8 cellular contexts compared by ENCODE assay signal in genomic region chr3:99875573-99875924, GRCh38. TPM values are rescaled to one million over a fixed set of nuclear protein-coding genes. Genes with fewer than 3 reads are reported as not detected.
A peak's percentile ranks its signal among the peaks of the same experiment; 100 is the strongest.
DNase-seq lines count a peak whose midpoint lies in the region; ATAC-seq and TF ChIP-seq lines count a peak whose summit lies in the region.

No MANE protein-coding gene starts in this region.

- H3K36me3 ChIP-seq in heart right ventricle (peaks cover 0 to 14% (median 0%) of the 10 kb centered on the region in 9 donors), rectal smooth muscle tissue (ENCODE audit: control insufficient read depth, insufficient read depth, low read length) (no peaks in the 10 kb centered on the region)

- CTCF ChIA-PET in AG04450 (lab: Charles Lee), result interaction anchor here (0.7 to 1.6 kb wide), 6 partner anchors 16 to 379 kb away, joined by 3 to 8 read pairs (median 4); no protein-coding TSS in a partner anchor

- POLR2A ChIA-PET in AG04450 (lab: Yijun Ruan, JAX), result interaction anchor here (0.7 to 2.0 kb wide), 8 partner anchors 14 to 385 kb away, joined by 3 to 8 read pairs (median 4); partner anchors contain the start of gene TBC1D23

- H3K27me3 ChIP-seq in AG04450 (ENCODE audit: control insufficient read depth, insufficient read depth, low read length) (no peaks in the 10 kb centered on the region), heart right ventricle (no peaks in the 10 kb centered on the region), rectal smooth muscle tissue (ENCODE audit: control insufficient read depth, insufficient read depth, low read length) (no peaks in the 10 kb centered on the region)

- no peaks in the 10 kb centered on the region for H3K9me3 ChIP-seq in AG04450 (ENCODE audit: control insufficient read depth, insufficient read depth, low read length)
- no peaks in the 10 kb centered on the region for H3K9me3 ChIP-seq in heart right ventricle

- H3K4me3 ChIP-seq in AG04450 (ENCODE audit: low read depth, low read length) (peak overlapping the region; percentile 89), heart right ventricle (peak overlapping the region; percentile 55 to 88 (median 75)), rectal smooth muscle tissue (ENCODE audit: low read length) (peak overlapping the region; percentile 89)

- H3K27ac Mint-ChIP-seq in activated naive CD8-positive, alpha-beta T cell, result peak overlapping the region; percentile 28

- ATAC-seq in HG03354 (IDR thresholded peaks at IDR 0.05; ENCODE audit: poor library complexity, severe bottlenecking, unreplicated experiment) (peak; percentile 19), heart right ventricle (peak in 7 of 8 donors; percentile 35 to 66 (median 53)), HG02623 (IDR thresholded peaks at IDR 0.05; ENCODE audit: unreplicated experiment) (no peak)

- H3K9me3 Mint-ChIP-seq in activated naive CD8-positive, alpha-beta T cell (ENCODE audit: low read depth), result no peaks in the 10 kb centered on the region

- DNase-seq in AG04450 (ENCODE audit: low read depth, low spot score), result no peak
- no peak for DNase-seq in heart right ventricle
- DNase-seq in NCI-H2081 treated with DMSO at 0.1 percent for 48 hours (lab: John Stamatoyannopoulos, UW), result no peak
- no peak for DNase-seq in NCI-H1436 (lab: John Stamatoyannopoulos, UW)

- H3K27ac ChIP-seq in AG04450 (ENCODE audit: low read depth, low read length) (peak overlapping the region; percentile 69), heart right ventricle (peak overlapping the region; percentile 70 to 98 (median 94)), rectal smooth muscle tissue (ENCODE audit: low read depth, low read length) (peak overlapping the region; percentile 99)

- TF ChIP-seq CTCF in AG04450 (IDR thresholded peaks at IDR 0.05; ENCODE audit: low read depth, low read length), result no peak
- TF ChIP-seq CTCF in heart right ventricle (IDR thresholded peaks at IDR 0.05), result no peak

- intact Hi-C loops in heart right ventricle (cut with DNase I), result loop anchor here in 6 of 10 donors (2.0 to 10.0 kb wide), 8 partner anchors 31 to 289 kb away; no protein-coding TSS in a partner anchor

- peak overlapping the region; percentile 81 for H3K4me3 Mint-ChIP-seq in activated naive CD8-positive, alpha-beta T cell

- WGBS in heart right ventricle, 2 donors, result 3 to 4% methylated on average over 7 of the region's 7 CpGs

- no peaks in the 10 kb centered on the region for H3K36me3 Mint-ChIP-seq in activated naive CD8-positive, alpha-beta T cell

- H3K9ac ChIP-seq in rectal smooth muscle tissue (ENCODE audit: low read length), result peak overlapping the region; percentile 89

- H3K27me3 Mint-ChIP-seq in activated naive CD8-positive, alpha-beta T cell, result no peaks in the 10 kb centered on the region

- H3K4me1 ChIP-seq in heart right ventricle (peaks cover 0 to 65% (median 43%) of the 10 kb centered on the region in 9 donors), rectal smooth muscle tissue (ENCODE audit: control insufficient read depth, insufficient read depth, low read length) (peaks cover 23% of the 10 kb centered on the region)

- H3K4me1 Mint-ChIP-seq in activated naive CD8-positive, alpha-beta T cell (ENCODE audit: low read depth), result peaks cover 35% of the 10 kb centered on the region

RNA-seq across cellular contexts. Expression of gene CMSS1, which starts 57.9 kb away (rescaled TPM):
- polyA plus RNA-seq in AG04450 (2011; rRNA removed) (11.9 and 15.7 TPM in 2 replicates), heart right ventricle (10 to 100 TPM; 33.7 to 43.1 TPM)
- 2.9 and 5.1 TPM in 2 replicates for polyA minus RNA-seq in AG04450 (2011; rRNA and poly(A)+ RNA removed)
- 10 to 100 TPM; 24.6 to 45.4 (median 34.2) TPM for total RNA-seq in heart right ventricle
